1 cellular context compared by ENCODE assay signal in the genomic region with DNA sequence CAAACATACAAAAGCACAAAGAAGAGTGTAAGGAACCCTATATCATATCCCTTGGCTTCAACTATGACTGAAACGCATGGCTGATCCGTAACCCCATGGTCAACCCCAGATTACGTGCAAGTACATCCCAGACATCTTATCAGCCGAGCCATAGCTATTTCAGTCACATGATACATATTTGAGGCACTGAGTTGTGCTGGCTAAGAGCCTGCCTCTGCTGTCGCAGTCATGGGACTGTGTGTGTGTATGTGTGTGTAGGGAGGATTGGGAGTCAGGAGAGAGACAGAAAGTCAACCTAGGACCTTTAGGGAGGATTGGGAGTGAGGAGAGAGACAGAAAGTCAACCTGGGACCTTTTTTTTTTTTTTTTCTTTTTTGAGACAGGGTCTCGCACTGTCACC.
A peak's percentile ranks its signal among the peaks of the same experiment; 100 is the strongest.
TF ChIP-seq lines count a peak whose summit lies in the region.

No MANE protein-coding gene starts in this region.

TF ChIP-seq in K562, 482 proteins besides CTCF, POLR2A, EP300 and RAD21 (continued from another document and continues in another):
- TF ChIP-seq, protein P1, sequence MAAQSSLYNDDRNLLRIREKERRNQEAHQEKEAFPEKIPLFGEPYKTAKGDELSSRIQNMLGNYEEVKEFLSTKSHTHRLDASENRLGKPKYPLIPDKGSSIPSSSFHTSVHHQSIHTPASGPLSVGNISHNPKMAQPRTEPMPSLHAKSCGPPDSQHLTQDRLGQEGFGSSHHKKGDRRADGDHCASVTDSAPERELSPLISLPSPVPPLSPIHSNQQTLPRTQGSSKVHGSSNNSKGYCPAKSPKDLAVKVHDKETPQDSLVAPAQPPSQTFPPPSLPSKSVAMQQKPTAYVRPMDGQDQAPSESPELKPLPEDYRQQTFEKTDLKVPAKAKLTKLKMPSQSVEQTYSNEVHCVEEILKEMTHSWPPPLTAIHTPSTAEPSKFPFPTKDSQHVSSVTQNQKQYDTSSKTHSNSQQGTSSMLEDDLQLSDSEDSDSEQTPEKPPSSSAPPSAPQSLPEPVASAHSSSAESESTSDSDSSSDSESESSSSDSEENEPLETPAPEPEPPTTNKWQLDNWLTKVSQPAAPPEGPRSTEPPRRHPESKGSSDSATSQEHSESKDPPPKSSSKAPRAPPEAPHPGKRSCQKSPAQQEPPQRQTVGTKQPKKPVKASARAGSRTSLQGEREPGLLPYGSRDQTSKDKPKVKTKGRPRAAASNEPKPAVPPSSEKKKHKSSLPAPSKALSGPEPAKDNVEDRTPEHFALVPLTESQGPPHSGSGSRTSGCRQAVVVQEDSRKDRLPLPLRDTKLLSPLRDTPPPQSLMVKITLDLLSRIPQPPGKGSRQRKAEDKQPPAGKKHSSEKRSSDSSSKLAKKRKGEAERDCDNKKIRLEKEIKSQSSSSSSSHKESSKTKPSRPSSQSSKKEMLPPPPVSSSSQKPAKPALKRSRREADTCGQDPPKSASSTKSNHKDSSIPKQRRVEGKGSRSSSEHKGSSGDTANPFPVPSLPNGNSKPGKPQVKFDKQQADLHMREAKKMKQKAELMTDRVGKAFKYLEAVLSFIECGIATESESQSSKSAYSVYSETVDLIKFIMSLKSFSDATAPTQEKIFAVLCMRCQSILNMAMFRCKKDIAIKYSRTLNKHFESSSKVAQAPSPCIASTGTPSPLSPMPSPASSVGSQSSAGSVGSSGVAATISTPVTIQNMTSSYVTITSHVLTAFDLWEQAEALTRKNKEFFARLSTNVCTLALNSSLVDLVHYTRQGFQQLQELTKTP (IDR thresholded peaks at IDR 0.05; ENCODE audit: low read depth in 1 of 2, partially characterized antibody in 2 of 2): peak; percentile 58 to 61
- no peak for TF ChIP-seq MXD1 (CRISPR knock-in tag; IDR thresholded peaks at IDR 0.05; ENCODE audit: borderline replicate concordance, poor library complexity, severe bottlenecking)
- no peak for TF ChIP-seq ETV6 (IDR thresholded peaks at IDR 0.05; ENCODE audit: borderline replicate concordance in 1 of 2, low read depth in 2 of 2, low read length in 1 of 2)
- no peak for TF ChIP-seq ETV6 (CRISPR knock-in tag; IDR thresholded peaks at IDR 0.05; ENCODE audit: borderline replicate concordance)
- peak; percentile 59; the same call in 1 of the 2 replicates for TF ChIP-seq ZNF41 (CRISPR knock-in tag; conservative IDR thresholded peaks at IDR 0.05)
- peak; percentile 73; the same call in 1 of the 2 replicates for TF ChIP-seq NBN (IDR thresholded peaks at IDR 0.05; ENCODE audit: low read depth)
- TF ChIP-seq MTA2 (IDR thresholded peaks at IDR 0.05; ENCODE audit: low read depth): peak; percentile 66
- peak; percentile 97 for TF ChIP-seq L3MBTL2 (IDR thresholded peaks at IDR 0.05)
- peak; percentile 78; the same call in 1 of the 2 replicates for TF ChIP-seq ZNF583 (CRISPR knock-in tag; IDR thresholded peaks at IDR 0.05)
- 0 out of 2 replicates have a peak, but pooled peaks have one; percentile 48 for TF ChIP-seq ATF7 (IDR thresholded peaks at IDR 0.05)
- TF ChIP-seq, protein P2, sequence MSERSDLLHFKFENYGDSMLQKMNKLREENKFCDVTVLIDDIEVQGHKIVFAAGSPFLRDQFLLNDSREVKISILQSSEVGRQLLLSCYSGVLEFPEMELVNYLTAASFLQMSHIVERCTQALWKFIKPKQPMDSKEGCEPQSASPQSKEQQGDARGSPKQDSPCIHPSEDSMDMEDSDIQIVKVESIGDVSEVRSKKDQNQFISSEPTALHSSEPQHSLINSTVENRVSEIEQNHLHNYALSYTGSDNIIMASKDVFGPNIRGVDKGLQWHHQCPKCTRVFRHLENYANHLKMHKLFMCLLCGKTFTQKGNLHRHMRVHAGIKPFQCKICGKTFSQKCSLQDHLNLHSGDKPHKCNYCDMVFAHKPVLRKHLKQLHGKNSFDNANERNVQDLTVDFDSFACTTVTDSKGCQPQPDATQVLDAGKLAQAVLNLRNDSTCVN (CRISPR knock-in tag; IDR thresholded peaks at IDR 0.05): 0 out of 2 replicates have a peak, but pooled peaks have one; percentile 19
- TF ChIP-seq ADNP (tag; IDR thresholded peaks at IDR 0.05): no peak
- TF ChIP-seq TRIM24 (IDR thresholded peaks at IDR 0.05): peak; percentile 56 to 64; a peak in 3 of 4 replicates
- TF ChIP-seq JUN (IDR thresholded peaks at IDR 0.05; ENCODE audit: borderline replicate concordance, low read depth, low read length): peak; percentile 13; the same call in 1 of the 2 replicates
- no peak for TF ChIP-seq JUN (CRISPR knock-in tag; IDR thresholded peaks at IDR 0.05; ENCODE audit: borderline replicate concordance)
- no peak for TF ChIP-seq PPARD (CRISPR knock-in tag; IDR thresholded peaks at IDR 0.05)
- TF ChIP-seq, protein P3, sequence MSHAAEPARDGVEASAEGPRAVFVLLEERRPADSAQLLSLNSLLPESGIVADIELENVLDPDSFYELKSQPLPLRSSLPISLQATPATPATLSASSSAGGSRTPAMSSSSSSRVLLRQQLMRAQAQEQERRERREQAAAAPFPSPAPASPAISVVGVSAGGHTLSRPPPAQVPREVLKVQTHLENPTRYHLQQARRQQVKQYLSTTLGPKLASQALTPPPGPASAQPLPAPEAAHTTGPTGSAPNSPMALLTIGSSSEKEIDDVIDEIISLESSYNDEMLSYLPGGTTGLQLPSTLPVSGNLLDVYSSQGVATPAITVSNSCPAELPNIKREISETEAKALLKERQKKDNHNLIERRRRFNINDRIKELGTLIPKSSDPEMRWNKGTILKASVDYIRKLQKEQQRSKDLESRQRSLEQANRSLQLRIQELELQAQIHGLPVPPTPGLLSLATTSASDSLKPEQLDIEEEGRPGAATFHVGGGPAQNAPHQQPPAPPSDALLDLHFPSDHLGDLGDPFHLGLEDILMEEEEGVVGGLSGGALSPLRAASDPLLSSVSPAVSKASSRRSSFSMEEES (CRISPR knock-in tag; IDR thresholded peaks at IDR 0.05): peak; percentile 98
- TF ChIP-seq TGIF2 (CRISPR knock-in tag; IDR thresholded peaks at IDR 0.05): no peak
- TF ChIP-seq MED1 (CRISPR knock-in tag; IDR thresholded peaks at IDR 0.05; ENCODE audit: borderline replicate concordance): no peak
- no peak for TF ChIP-seq HDAC8 (tag; IDR thresholded peaks at IDR 0.05)
- 0 out of 2 replicates have a peak, but pooled peaks have one; percentile 8 for TF ChIP-seq BCOR (IDR thresholded peaks at IDR 0.05)
- no peak for TF ChIP-seq ZNF695 (CRISPR knock-in tag; IDR thresholded peaks at IDR 0.05)
- TF ChIP-seq FOXK2 (conservative IDR thresholded peaks at IDR 0.05 in 1 of 2, IDR thresholded peaks at IDR 0.05 in 1 of 2; ENCODE audit: low read depth in 2 of 2): peak; percentile 69 to 81; a peak in 3 of 4 replicates
- peak in 1 of 2 experiments; percentile 94; a peak in 3 of 4 replicates for TF ChIP-seq RCOR1 (IDR thresholded peaks at IDR 0.05; ENCODE audit: borderline replicate concordance in 1 of 2, low read depth in 2 of 2, low read length in 2 of 2)
- no peak for TF ChIP-seq ZNF143 (CRISPR knock-in tag; IDR thresholded peaks at IDR 0.05)
- no peak for TF ChIP-seq ZNF282 (CRISPR knock-in tag; IDR thresholded peaks at IDR 0.05)
- 0 out of 2 replicates have a peak, but pooled peaks have one; percentile 62 for TF ChIP-seq ELF4 (CRISPR knock-in tag; IDR thresholded peaks at IDR 0.05)
- TF ChIP-seq NR2C1 (IDR thresholded peaks at IDR 0.05): peak; percentile 83
- peak; percentile 89 for TF ChIP-seq NR2C1 (tag; IDR thresholded peaks at IDR 0.05)
- peak; percentile 33; the same call in 1 of the 2 replicates for TF ChIP-seq FOXM1 (IDR thresholded peaks at IDR 0.05; ENCODE audit: low read depth)
- no peak for TF ChIP-seq FOXM1 (CRISPR knock-in tag; IDR thresholded peaks at IDR 0.05; ENCODE audit: low read depth)
- TF ChIP-seq, protein P4, sequence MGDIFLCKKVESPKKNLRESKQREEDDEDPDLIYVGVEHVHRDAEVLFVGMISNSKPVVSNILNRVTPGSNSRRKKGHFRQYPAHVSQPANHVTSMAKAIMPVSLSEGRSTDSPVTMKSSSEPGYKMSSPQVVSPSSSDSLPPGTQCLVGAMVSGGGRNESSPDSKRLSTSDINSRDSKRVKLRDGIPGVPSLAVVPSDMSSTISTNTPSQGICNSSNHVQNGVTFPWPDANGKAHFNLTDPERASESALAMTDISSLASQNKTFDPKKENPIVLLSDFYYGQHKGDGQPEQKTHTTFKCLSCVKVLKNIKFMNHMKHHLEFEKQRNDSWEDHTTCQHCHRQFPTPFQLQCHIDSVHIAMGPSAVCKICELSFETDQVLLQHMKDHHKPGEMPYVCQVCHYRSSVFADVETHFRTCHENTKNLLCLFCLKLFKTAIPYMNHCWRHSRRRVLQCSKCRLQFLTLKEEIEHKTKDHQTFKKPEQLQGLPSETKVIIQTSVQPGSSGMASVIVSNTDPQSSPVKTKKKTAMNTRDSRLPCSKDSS (IDR thresholded peaks at IDR 0.05; ENCODE audit: low read depth, partially characterized antibody): no peak
- TF ChIP-seq, protein P5, sequence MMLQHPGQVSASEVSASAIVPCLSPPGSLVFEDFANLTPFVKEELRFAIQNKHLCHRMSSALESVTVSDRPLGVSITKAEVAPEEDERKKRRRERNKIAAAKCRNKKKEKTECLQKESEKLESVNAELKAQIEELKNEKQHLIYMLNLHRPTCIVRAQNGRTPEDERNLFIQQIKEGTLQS (IDR thresholded peaks at IDR 0.05): peak; percentile 20; the same call in 1 of the 2 replicates
- TF ChIP-seq, protein P5 (CRISPR knock-in tag; conservative IDR thresholded peaks at IDR 0.05): no peak
- peak in 1 of 2 experiments; percentile 60; a peak in 1 of 4 replicates for TF ChIP-seq MNT (conservative IDR thresholded peaks at IDR 0.05)
- TF ChIP-seq CHD1 (IDR thresholded peaks at IDR 0.05; ENCODE audit: low read length): no peak
- no peak for TF ChIP-seq ZNF224 (CRISPR knock-in tag; IDR thresholded peaks at IDR 0.05)
- no peak for TF ChIP-seq ZNF24 (IDR thresholded peaks at IDR 0.05)
- peak; percentile 64 for TF ChIP-seq TAL1 (IDR thresholded peaks at IDR 0.05)
- TF ChIP-seq, protein P6, sequence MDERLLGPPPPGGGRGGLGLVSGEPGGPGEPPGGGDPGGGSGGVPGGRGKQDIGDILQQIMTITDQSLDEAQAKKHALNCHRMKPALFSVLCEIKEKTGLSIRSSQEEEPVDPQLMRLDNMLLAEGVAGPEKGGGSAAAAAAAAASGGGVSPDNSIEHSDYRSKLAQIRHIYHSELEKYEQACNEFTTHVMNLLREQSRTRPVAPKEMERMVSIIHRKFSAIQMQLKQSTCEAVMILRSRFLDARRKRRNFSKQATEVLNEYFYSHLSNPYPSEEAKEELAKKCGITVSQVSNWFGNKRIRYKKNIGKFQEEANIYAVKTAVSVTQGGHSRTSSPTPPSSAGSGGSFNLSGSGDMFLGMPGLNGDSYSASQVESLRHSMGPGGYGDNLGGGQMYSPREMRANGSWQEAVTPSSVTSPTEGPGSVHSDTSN (CRISPR knock-in tag; IDR thresholded peaks at IDR 0.05; ENCODE audit: low read depth): no peak
- TF ChIP-seq, protein P6 (tag; conservative IDR thresholded peaks at IDR 0.05; ENCODE audit: low read depth): 0 out of 2 replicates have a peak, but pooled peaks have one; percentile 14
- TF ChIP-seq SMAD1 (IDR thresholded peaks at IDR 0.05; ENCODE audit: low read depth, low read length, partially characterized antibody): no peak
- no peak for TF ChIP-seq SETDB1 (IDR thresholded peaks at IDR 0.05; ENCODE audit: low read length)
- no peak for TF ChIP-seq ZNF311 (CRISPR knock-in tag; IDR thresholded peaks at IDR 0.05)
- TF ChIP-seq KAT7 (CRISPR knock-in tag; IDR thresholded peaks at IDR 0.05; ENCODE audit: borderline replicate concordance): no peak
- TF ChIP-seq ZNF449 (CRISPR knock-in tag; IDR thresholded peaks at IDR 0.05): peak; percentile 49; the same call in 1 of the 2 replicates
- peak; percentile 72; the same call in 1 of the 2 replicates for TF ChIP-seq SMAD3 (CRISPR knock-in tag; conservative IDR thresholded peaks at IDR 0.05)
- peak; percentile 72; the same call in 1 of the 2 replicates for TF ChIP-seq CTBP1 (IDR thresholded peaks at IDR 0.05; ENCODE audit: borderline replicate concordance)
- TF ChIP-seq SRSF3 (IDR thresholded peaks at IDR 0.05; ENCODE audit: insufficient read depth, low read length): no peak
- TF ChIP-seq ZNF766 (CRISPR knock-in tag; conservative IDR thresholded peaks at IDR 0.05): peak; percentile 86; the same call in 1 of the 2 replicates
- peak; percentile 74 for TF ChIP-seq ZNF239 (CRISPR knock-in tag; IDR thresholded peaks at IDR 0.05)
